Comparison of ENCODE assay signal across 15 cellular contexts in the genomic region with DNA sequence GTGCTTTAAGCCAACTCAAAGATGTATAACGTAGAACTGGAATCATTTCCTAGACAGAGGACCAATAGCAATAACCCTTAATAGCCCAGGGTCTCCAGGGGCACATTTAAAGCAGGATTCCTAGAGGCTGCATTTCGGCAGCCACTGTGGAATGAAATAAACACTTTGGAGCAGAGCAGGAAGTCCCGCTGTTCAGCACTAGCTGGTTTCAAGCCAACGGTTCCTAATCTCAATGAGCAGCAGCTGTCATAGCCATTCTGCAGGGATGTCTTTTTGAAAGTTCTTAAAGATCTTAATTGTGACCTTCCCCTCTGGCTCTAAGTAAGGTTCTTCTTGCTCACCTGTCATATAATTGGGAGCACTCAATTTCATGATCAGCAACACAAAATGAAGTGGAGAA. TPM values are rescaled to one million over a fixed set of nuclear protein-coding genes. Genes with fewer than 3 reads are reported as not detected.
"Had no signal": no experiment of that assay in that cellular context is flagged by ENCODE, and none has a peak within 500 bp of the region (broad histone marks: within the 10 kb centered on the region; RNA-seq: fewer than 3 reads in every experiment).

No MANE protein-coding gene starts in this region.

- H3K4me3 ChIP-seq: ascending aorta, coronary artery, heart right ventricle, neural progenitor cell, pancreas, skin epidermis, thoracic aorta had no signal

- H3K4me1 ChIP-seq: ascending aorta, neural progenitor cell, pancreas had no signal

- H3K27ac ChIP-seq: ascending aorta, coronary artery, heart right ventricle, neural progenitor cell, pancreas, skin epidermis, thoracic aorta, VCaP had no signal

- H3K27me3 ChIP-seq: ascending aorta, pancreas had no signal

- H3K9me3 ChIP-seq: pancreas had no signal

- DNase-seq: activated CD4-positive, alpha-beta T cell treated with anti-CD3 and anti-CD28 coated beads for 4 hours; activated CD8-positive, alpha-beta memory T cell treated with anti-CD3 and anti-CD28 coated beads, Interleukin-2, amount 50 U/mL, for 48 hours; activated CD8-positive, alpha-beta T cell treated with anti-CD3 and anti-CD28 coated beads, Interleukin-2, amount 10 ng/mL, durations not matched to agents 7 days and 5 days; effector CD4-positive, alpha-beta T cell; heart right ventricle; pancreas; stimulated activated CD4-positive, alpha-beta T cell treated with anti-CD3 and anti-CD28 coated beads, Interleukin-4, amount 100 ng/mL, for 4 hours; stimulated activated naive CD8-positive, alpha-beta T cell treated with anti-CD3 and anti-CD28 coated beads, Interleukin-15, amount 100 ng/mL, for 72 hours had no signal

- H3K36me3 ChIP-seq: ascending aorta, heart right ventricle, neural progenitor cell, pancreas, thoracic aorta had no signal

- ATAC-seq: activated CD8-positive, alpha-beta T cell treated with anti-CD3 and anti-CD28 coated beads, Interleukin-2, amount 10 ng/mL, durations not matched to agents 7 days and 5 days; pancreas; stimulated activated naive CD8-positive, alpha-beta T cell treated with anti-CD3 and anti-CD28 coated beads, Interleukin-15, amount 100 ng/mL, for 72 hours had no signal

RNA-seq across cellular contexts. Expression of gene MACROH2A2, which starts 18.4 kb away (rescaled TPM):
- total RNA-seq: endothelial cell of umbilical vein had no signal
